ENCODE assay signal across 2 cellular contexts in the genomic region with DNA sequence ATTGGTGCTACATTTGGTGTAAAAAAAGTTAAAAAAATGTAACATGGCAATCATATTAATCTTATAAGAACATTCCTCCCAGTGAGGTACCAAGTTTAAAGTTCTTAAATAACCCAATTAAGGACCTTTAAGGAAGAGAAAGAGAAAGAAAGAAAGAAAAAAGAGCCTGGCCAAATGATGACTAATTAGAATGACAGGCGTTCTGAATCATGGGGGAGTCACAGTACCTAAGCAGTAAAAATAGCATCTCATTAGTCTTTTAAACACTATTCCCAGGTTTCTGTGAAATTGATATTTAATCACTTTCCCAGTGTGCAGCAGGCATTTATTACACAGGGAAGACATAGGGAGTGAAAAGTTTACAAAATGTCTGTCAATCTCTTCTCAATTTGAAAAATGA.
TF ChIP-seq lines count a peak whose summit lies in the region.

No MANE protein-coding gene starts in this region.

TF ChIP-seq in IMR-90, 13 proteins besides CTCF, POLR2A, EP300 and RAD21:
- no peak for TF ChIP-seq RFX5 (IDR thresholded peaks at IDR 0.05; ENCODE audit: low read depth, low read length)

TF ChIP-seq in WTC11, 78 proteins besides CTCF, POLR2A, EP300 and RAD21:
- TF ChIP-seq SMAD3 (CRISPR knock-in tag; IDR thresholded peaks at IDR 0.05; ENCODE audit: borderline replicate concordance) (no peak), MYBL2 (CRISPR knock-in tag; IDR thresholded peaks at IDR 0.05) (no peak), SMAD4 (CRISPR knock-in tag; IDR thresholded peaks at IDR 0.05) (no peak), NFYB (CRISPR knock-in tag; conservative IDR thresholded peaks at IDR 0.05; ENCODE audit: low read depth) (no peak), RORB (CRISPR knock-in tag; IDR thresholded peaks at IDR 0.05) (no peak), OVOL2 (CRISPR knock-in tag; IDR thresholded peaks at IDR 0.05; ENCODE audit: borderline replicate concordance) (no peak), TEAD4 (CRISPR knock-in tag; IDR thresholded peaks at IDR 0.05) (no peak), TP53 (CRISPR knock-in tag; IDR thresholded peaks at IDR 0.05) (no peak), NR2C2 (CRISPR knock-in tag; IDR thresholded peaks at IDR 0.05) (no peak), CREB1 (CRISPR knock-in tag; IDR thresholded peaks at IDR 0.05) (no peak), ZNF423 (CRISPR knock-in tag; IDR thresholded peaks at IDR 0.05) (no peak)
- TF ChIP-seq, protein P1, sequence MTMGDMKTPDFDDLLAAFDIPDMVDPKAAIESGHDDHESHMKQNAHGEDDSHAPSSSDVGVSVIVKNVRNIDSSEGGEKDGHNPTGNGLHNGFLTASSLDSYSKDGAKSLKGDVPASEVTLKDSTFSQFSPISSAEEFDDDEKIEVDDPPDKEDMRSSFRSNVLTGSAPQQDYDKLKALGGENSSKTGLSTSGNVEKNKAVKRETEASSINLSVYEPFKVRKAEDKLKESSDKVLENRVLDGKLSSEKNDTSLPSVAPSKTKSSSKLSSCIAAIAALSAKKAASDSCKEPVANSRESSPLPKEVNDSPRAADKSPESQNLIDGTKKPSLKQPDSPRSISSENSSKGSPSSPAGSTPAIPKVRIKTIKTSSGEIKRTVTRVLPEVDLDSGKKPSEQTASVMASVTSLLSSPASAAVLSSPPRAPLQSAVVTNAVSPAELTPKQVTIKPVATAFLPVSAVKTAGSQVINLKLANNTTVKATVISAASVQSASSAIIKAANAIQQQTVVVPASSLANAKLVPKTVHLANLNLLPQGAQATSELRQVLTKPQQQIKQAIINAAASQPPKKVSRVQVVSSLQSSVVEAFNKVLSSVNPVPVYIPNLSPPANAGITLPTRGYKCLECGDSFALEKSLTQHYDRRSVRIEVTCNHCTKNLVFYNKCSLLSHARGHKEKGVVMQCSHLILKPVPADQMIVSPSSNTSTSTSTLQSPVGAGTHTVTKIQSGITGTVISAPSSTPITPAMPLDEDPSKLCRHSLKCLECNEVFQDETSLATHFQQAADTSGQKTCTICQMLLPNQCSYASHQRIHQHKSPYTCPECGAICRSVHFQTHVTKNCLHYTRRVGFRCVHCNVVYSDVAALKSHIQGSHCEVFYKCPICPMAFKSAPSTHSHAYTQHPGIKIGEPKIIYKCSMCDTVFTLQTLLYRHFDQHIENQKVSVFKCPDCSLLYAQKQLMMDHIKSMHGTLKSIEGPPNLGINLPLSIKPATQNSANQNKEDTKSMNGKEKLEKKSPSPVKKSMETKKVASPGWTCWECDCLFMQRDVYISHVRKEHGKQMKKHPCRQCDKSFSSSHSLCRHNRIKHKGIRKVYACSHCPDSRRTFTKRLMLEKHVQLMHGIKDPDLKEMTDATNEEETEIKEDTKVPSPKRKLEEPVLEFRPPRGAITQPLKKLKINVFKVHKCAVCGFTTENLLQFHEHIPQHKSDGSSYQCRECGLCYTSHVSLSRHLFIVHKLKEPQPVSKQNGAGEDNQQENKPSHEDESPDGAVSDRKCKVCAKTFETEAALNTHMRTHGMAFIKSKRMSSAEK (CRISPR knock-in tag; IDR thresholded peaks at IDR 0.05; ENCODE audit: borderline replicate concordance), result no peak
- TF ChIP-seq, protein P2, sequence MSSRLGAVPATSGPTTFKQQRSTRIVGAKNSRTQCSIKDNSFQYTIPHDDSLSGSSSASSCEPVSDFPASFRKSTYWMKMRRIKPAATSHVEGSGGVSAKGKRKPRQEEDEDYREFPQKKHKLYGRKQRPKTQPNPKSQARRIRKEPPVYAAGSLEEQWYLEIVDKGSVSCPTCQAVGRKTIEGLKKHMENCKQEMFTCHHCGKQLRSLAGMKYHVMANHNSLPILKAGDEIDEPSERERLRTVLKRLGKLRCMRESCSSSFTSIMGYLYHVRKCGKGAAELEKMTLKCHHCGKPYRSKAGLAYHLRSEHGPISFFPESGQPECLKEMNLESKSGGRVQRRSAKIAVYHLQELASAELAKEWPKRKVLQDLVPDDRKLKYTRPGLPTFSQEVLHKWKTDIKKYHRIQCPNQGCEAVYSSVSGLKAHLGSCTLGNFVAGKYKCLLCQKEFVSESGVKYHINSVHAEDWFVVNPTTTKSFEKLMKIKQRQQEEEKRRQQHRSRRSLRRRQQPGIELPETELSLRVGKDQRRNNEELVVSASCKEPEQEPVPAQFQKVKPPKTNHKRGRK (CRISPR knock-in tag; IDR thresholded peaks at IDR 0.05; ENCODE audit: borderline replicate concordance), result no peak
- TF ChIP-seq, protein P3, sequence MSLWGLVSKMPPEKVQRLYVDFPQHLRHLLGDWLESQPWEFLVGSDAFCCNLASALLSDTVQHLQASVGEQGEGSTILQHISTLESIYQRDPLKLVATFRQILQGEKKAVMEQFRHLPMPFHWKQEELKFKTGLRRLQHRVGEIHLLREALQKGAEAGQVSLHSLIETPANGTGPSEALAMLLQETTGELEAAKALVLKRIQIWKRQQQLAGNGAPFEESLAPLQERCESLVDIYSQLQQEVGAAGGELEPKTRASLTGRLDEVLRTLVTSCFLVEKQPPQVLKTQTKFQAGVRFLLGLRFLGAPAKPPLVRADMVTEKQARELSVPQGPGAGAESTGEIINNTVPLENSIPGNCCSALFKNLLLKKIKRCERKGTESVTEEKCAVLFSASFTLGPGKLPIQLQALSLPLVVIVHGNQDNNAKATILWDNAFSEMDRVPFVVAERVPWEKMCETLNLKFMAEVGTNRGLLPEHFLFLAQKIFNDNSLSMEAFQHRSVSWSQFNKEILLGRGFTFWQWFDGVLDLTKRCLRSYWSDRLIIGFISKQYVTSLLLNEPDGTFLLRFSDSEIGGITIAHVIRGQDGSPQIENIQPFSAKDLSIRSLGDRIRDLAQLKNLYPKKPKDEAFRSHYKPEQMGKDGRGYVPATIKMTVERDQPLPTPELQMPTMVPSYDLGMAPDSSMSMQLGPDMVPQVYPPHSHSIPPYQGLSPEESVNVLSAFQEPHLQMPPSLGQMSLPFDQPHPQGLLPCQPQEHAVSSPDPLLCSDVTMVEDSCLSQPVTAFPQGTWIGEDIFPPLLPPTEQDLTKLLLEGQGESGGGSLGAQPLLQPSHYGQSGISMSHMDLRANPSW (CRISPR knock-in tag; conservative IDR thresholded peaks at IDR 0.05; ENCODE audit: low read depth), result no peak
